In genomic region chr17:2383628-2384167, GRCh38 we compare ENCODE assay signal across 2 cellular contexts.
TF ChIP-seq lines count a peak whose summit lies in the region.

No MANE protein-coding gene starts in this region.

TF ChIP-seq in WTC11, 78 proteins besides CTCF, POLR2A, EP300 and RAD21 (continued from another document):
- TF ChIP-seq AR (CRISPR knock-in tag; IDR thresholded peaks at IDR 0.05): no peak
- TF ChIP-seq SMAD3 (CRISPR knock-in tag; IDR thresholded peaks at IDR 0.05; ENCODE audit: borderline replicate concordance): no peak
- TF ChIP-seq ZNF317 (CRISPR knock-in tag; IDR thresholded peaks at IDR 0.05; ENCODE audit: borderline replicate concordance, low read depth): no peak
- TF ChIP-seq ETV6 (CRISPR knock-in tag; IDR thresholded peaks at IDR 0.05): no peak
- TF ChIP-seq IRF1 (CRISPR knock-in tag; IDR thresholded peaks at IDR 0.05): no peak
- TF ChIP-seq CREM (CRISPR knock-in tag; IDR thresholded peaks at IDR 0.05): no peak
- TF ChIP-seq ZNF423 (CRISPR knock-in tag; IDR thresholded peaks at IDR 0.05): no peak
- no peak for TF ChIP-seq ZNF532 (CRISPR knock-in tag; IDR thresholded peaks at IDR 0.05; ENCODE audit: borderline replicate concordance)
- no peak for TF ChIP-seq NFATC4 (CRISPR knock-in tag; IDR thresholded peaks at IDR 0.05)
- no peak for TF ChIP-seq TP53 (CRISPR knock-in tag; IDR thresholded peaks at IDR 0.05)
- TF ChIP-seq MAX (CRISPR knock-in tag; IDR thresholded peaks at IDR 0.05): no peak
- TF ChIP-seq ZNF671 (CRISPR knock-in tag; IDR thresholded peaks at IDR 0.05): no peak
- TF ChIP-seq ZBTB21 (CRISPR knock-in tag; IDR thresholded peaks at IDR 0.05; ENCODE audit: borderline replicate concordance): no peak
- TF ChIP-seq TEAD1 (CRISPR knock-in tag; IDR thresholded peaks at IDR 0.05): no peak
- TF ChIP-seq NR2C2 (CRISPR knock-in tag; IDR thresholded peaks at IDR 0.05): no peak
- no peak for TF ChIP-seq USF1 (CRISPR knock-in tag; IDR thresholded peaks at IDR 0.05)
- no peak for TF ChIP-seq SOX15 (CRISPR knock-in tag; IDR thresholded peaks at IDR 0.05)
- TF ChIP-seq E2F4 (CRISPR knock-in tag; IDR thresholded peaks at IDR 0.05; ENCODE audit: borderline replicate concordance, low read depth): no peak
TF ChIP-seq in WTC11: peak in this region for 0.

TF ChIP-seq in liver, 16 proteins besides CTCF, POLR2A, EP300 and RAD21 (continued from another document):
- TF ChIP-seq REST (IDR thresholded peaks at IDR 0.05): no peak
- no peak for TF ChIP-seq TAF1 (conservative IDR thresholded peaks at IDR 0.05)
- TF ChIP-seq YY1 (IDR thresholded peaks at IDR 0.05): no peak
- TF ChIP-seq HNF4G (IDR thresholded peaks at IDR 0.05): no peak
- no peak for TF ChIP-seq JUND (IDR thresholded peaks at IDR 0.05)
- TF ChIP-seq RXRA (IDR thresholded peaks at IDR 0.05): no peak
- TF ChIP-seq FOXA1 (IDR thresholded peaks at IDR 0.05): no peak
- TF ChIP-seq HNF4A (conservative IDR thresholded peaks at IDR 0.05): peak; percentile 80 to 81
- no peak for TF ChIP-seq ZBTB33 (IDR thresholded peaks at IDR 0.05)
